Comparison of ENCODE assay signal across 8 cellular contexts in the genomic region with DNA sequence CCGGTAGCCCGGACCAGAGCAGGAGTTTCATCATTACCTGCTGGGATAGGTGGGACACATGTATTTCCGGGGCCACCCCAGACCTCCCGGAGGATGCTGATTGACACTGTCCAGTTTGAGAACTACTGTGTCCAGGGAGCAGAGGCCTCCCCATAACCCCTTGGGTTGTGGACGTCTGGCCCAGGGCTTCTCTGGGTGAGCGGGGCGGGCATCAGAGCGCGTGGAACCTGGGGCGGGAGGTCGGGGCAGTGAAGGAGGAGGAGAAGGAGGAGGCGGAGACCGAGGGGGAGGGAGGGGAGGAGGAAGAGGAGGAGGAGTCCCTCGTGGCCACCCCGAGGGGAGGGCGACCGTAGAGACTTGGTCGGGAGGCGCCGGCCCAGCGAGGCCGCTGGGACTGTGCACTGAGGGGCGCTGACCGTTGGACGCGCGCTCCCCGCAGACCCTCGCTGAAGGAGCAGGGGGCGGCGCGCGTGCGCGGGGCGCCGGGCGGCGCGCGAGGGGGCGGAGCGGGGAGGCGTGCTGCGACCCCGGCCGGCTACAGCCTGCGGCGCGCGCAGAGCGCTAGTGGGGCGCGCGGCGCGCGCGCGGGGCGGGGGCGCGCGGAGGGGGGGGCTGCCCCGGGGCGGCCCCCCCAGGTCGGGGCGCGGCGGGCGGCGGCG. TPM values are rescaled to one million over a fixed set of nuclear protein-coding genes. Genes with fewer than 3 reads are reported as not detected.
DNase-seq lines count a peak whose midpoint lies in the region; ATAC-seq and TF ChIP-seq lines count a peak whose summit lies in the region.

A gene (plus strand): TSS at position 356 of the 659 bp plus-strand sequence. CDS start 366 bp downstream, outside the sequence.

- 0 to 1% (median 1%) methylated on average over 10 to 59 of the region's 73 CpGs for WGBS in adrenal gland, 4 donors

- H3K9me3 ChIP-seq in adrenal gland (replicated peaks in 1 of 3) = no peaks in the 10 kb centered on the region
- H3K9me3 ChIP-seq in right atrium auricular region = no peaks in the 10 kb centered on the region

- ATAC-seq in GM19023 (IDR thresholded peaks at IDR 0.05; ENCODE audit: unreplicated experiment) = peak; percentile 41
- ATAC-seq in GM19351 (IDR thresholded peaks at IDR 0.05; ENCODE audit: unreplicated experiment) = no peak

- no peak for TF ChIP-seq CTCF in adrenal gland (IDR thresholded peaks at IDR 0.05)
- TF ChIP-seq CTCF in right atrium auricular region (IDR thresholded peaks at IDR 0.05) = no peak

- TF ChIP-seq POLR2A in adrenal gland (IDR thresholded peaks at IDR 0.05) = peak; percentile 21 to 31

- H3K27me3 ChIP-seq in adrenal gland (no peaks in the 10 kb centered on the region), right atrium auricular region (no peaks in the 10 kb centered on the region), rectal smooth muscle tissue (ENCODE audit: control insufficient read depth, insufficient read depth, low read length) (no peaks in the 10 kb centered on the region)

- intact Hi-C loops in adrenal gland (cut with DNase I) = loop anchor here in 1 of 2 donors (10.0 kb wide), 1 partner anchor 140 kb away; no protein-coding TSS in a partner anchor

- H3K4me3 ChIP-seq in adrenal gland = peak within 1 kb of the TSS in 3 of 4 donors; percentile 24 to 93 (median 49)
- peak within 1 kb of the TSS; percentile 74 to 95 for H3K4me3 ChIP-seq in right atrium auricular region
- H3K4me3 ChIP-seq in rectal smooth muscle tissue (ENCODE audit: low read length) = peak within 1 kb of the TSS; percentile 77

- no peak within 1 kb of the TSS for H3K9ac ChIP-seq in rectal smooth muscle tissue (ENCODE audit: low read length)

- H3K36me3 ChIP-seq in adrenal gland (replicated peaks in 1 of 2) (no peaks in the 10 kb centered on the region), right atrium auricular region (no peaks in the 10 kb centered on the region), rectal smooth muscle tissue (ENCODE audit: control insufficient read depth, insufficient read depth, low read length) (no peaks in the 10 kb centered on the region)

- H3K4me1 ChIP-seq in adrenal gland (replicated peaks in 1 of 2) = peaks cover 12 to 18% of the 10 kb centered on the region in 2 donors
- H3K4me1 ChIP-seq in right atrium auricular region = peaks cover 0 to 16% of the 10 kb centered on the region in 2 donors
- H3K4me1 ChIP-seq in rectal smooth muscle tissue (ENCODE audit: control insufficient read depth, insufficient read depth, low read length) = no peaks in the 10 kb centered on the region

- peak; percentile 62 for DNase-seq in AG08396 (ENCODE audit: low spot score)
- peak in 51 of 76 experiments; percentile 5 to 72 (median 44) for DNase-seq in HUDEP-2 (lab: John Stamatoyannopoulos, UW; ENCODE audit: unreplicated experiment in 76 of 76)
- DNase-seq in SKM-1 treated with dmso at 0.1 percent for 144 hours (lab: John Stamatoyannopoulos, UW; ENCODE audit: unreplicated experiment) = peak; percentile 79
- DNase-seq in adrenal gland = peak; percentile 68 to 89 (median 78)
- peak; percentile 60 for DNase-seq in right atrium auricular region (ENCODE audit: low spot score)

- peak within 1 kb of the TSS; percentile 32 to 76 (median 46) for H3K27ac ChIP-seq in adrenal gland
- peak within 1 kb of the TSS; percentile 63 to 74 for H3K27ac ChIP-seq in right atrium auricular region
- peak within 1 kb of the TSS; percentile 74 for H3K27ac ChIP-seq in rectal smooth muscle tissue (ENCODE audit: low read depth, low read length)

RNA-seq across cellular contexts. Expression of the gene that starts here (rescaled TPM):
- total RNA-seq in adrenal gland (10 to 100 TPM in 5 of 8 donors, 1 to 10 TPM in 3; 4.6 to 20.9 (median 13.6) TPM), right atrium auricular region (1 to 10 TPM; 6.2 to 9.1 TPM)
- 1 to 10 TPM; 3.2 to 6.7 (median 3.5) TPM for polyA plus RNA-seq in adrenal gland
